ENCODE assay signal across 7 cellular contexts in genomic region chr1:144418891-144419697, GRCh38. TPM values are rescaled to one million over a fixed set of nuclear protein-coding genes. Genes with fewer than 3 reads are reported as not detected.
DNase-seq lines count a peak whose midpoint lies in the region; ATAC-seq and TF ChIP-seq lines count a peak whose summit lies in the region.
"Not testable (repeated sequence)": the region's sequence is repeated elsewhere in the genome, so short reads cannot be mapped to it uniquely, and the experiment has no call there.

No MANE protein-coding gene starts in this region.

- in situ Hi-C loops in astrocyte of the spinal cord (cut with HindIII; ENCODE audit: low sequenced_read_pairs), result not testable (repeated sequence)

- H3K27me3 ChIP-seq in H7 (ENCODE audit: control insufficient read depth, insufficient read depth, low read length), result not testable (repeated sequence)

- H3K4me3 Mint-ChIP-seq in activated CD4-positive, alpha-beta T cell treated with anti-CD3 and anti-CD28 coated beads, Interleukin-2, amount 10 ng/mL, durations not matched to agents 7 days and 5 days, result peak overlapping the region; percentile 78

- H3K9me3 ChIP-seq in mucosa of descending colon, result not testable (repeated sequence)

- intact Hi-C loops in mucosa of descending colon (cut with DNase I, micrococcal nuclease), result not testable (repeated sequence)

- H3K4me1 ChIP-seq in mucosa of descending colon (ENCODE audit: low read depth), result not testable (repeated sequence)

- peak overlapping the region; percentile 70 for H3K27ac Mint-ChIP-seq in activated CD4-positive, alpha-beta T cell treated with anti-CD3 and anti-CD28 coated beads, Interleukin-2, amount 10 ng/mL, durations not matched to agents 7 days and 5 days

- TF ChIP-seq CTCF in astrocyte of the spinal cord (IDR thresholded peaks at IDR 0.05; ENCODE audit: low read depth, low read length); mucosa of descending colon (IDR thresholded peaks at IDR 0.05): not testable (repeated sequence)

- H3K9me3 Mint-ChIP-seq in activated CD4-positive, alpha-beta T cell treated with anti-CD3 and anti-CD28 coated beads, Interleukin-2, amount 10 ng/mL, durations not matched to agents 7 days and 5 days, result not testable (repeated sequence)

- peaks cover 11% of the 10 kb centered on the region for H3K36me3 Mint-ChIP-seq in activated CD4-positive, alpha-beta T cell treated with anti-CD3 and anti-CD28 coated beads, Interleukin-2, amount 10 ng/mL, durations not matched to agents 7 days and 5 days (ENCODE audit: low read depth)

- not testable (repeated sequence) for H3K27me3 Mint-ChIP-seq in activated CD4-positive, alpha-beta T cell treated with anti-CD3 and anti-CD28 coated beads, Interleukin-2, amount 10 ng/mL, durations not matched to agents 7 days and 5 days

- DNase-seq in H7, result not testable (repeated sequence)
- peak; percentile 67 to 89 for DNase-seq in NCI-H526 (lab: John Stamatoyannopoulos, UW)
- DNase-seq in activated CD4-positive, alpha-beta T cell treated with anti-CD3 and anti-CD28 coated beads, Interleukin-2, amount 10 ng/mL, durations not matched to agents 7 days and 5 days, result peak; percentile 56
- peak; percentile 73 for DNase-seq in astrocyte of the spinal cord (ENCODE audit: low read depth, low spot score)
- peak; percentile 0 for DNase-seq in globus pallidus (ENCODE audit: low spot score)
- DNase-seq in mucosa of descending colon, result peak; percentile 50 to 73 (median 62)
- DNase-seq in stimulated activated CD4-positive, alpha-beta T cell treated with anti-CD3 and anti-CD28 coated beads, Interleukin-1b, Interleukin-23, amount 100 ng/mL, for 1 hour (ENCODE audit: low read depth in 2 of 2), result peak; percentile 26 to 44

- ATAC-seq in mucosa of descending colon, result not testable (repeated sequence)

- H3K36me3 ChIP-seq in H7 (replicated peaks; ENCODE audit: control insufficient read depth, insufficient read depth, low read length); mucosa of descending colon (ENCODE audit: low read depth): not testable (repeated sequence)

- H3K4me1 Mint-ChIP-seq in activated CD4-positive, alpha-beta T cell treated with anti-CD3 and anti-CD28 coated beads, Interleukin-2, amount 10 ng/mL, durations not matched to agents 7 days and 5 days, result not testable (repeated sequence)

- POLR2A ChIA-PET in activated CD4-positive, alpha-beta T cell treated with anti-CD3 and anti-CD28 coated beads, Interleukin-2, amount 10 ng/mL, durations not matched to agents 7 days and 5 days (lab: Charles Lee), result not testable (repeated sequence)

- CTCF ChIA-PET in activated CD4-positive, alpha-beta T cell treated with anti-CD3 and anti-CD28 coated beads, Interleukin-2, amount 10 ng/mL, durations not matched to agents 7 days and 5 days (lab: Charles Lee), result not testable (repeated sequence)

- peak overlapping the region; percentile 53 for H3K4me3 ChIP-seq in H7 (ENCODE audit: insufficient read depth, low read depth, low read length)
- H3K4me3 ChIP-seq in astrocyte of the spinal cord (ENCODE audit: low read depth, low read length), result peak overlapping the region; percentile 47
- not testable (repeated sequence) for H3K4me3 ChIP-seq in mucosa of descending colon

RNA-seq across cellular contexts. Expression of gene NBPF15, which starts 42.4 kb away (rescaled TPM):
- 16.8 and 17.4 TPM in 2 replicates for total RNA-seq in H7 (2014; rRNA removed; shearing (Covaris generic))
- total RNA-seq in activated CD4-positive, alpha-beta T cell treated with anti-CD3 and anti-CD28 coated beads, Interleukin-2, amount 10 ng/mL, durations not matched to agents 7 days and 5 days, result 10 to 100 TPM; 64.3 to 77.7 TPM
- total RNA-seq in mucosa of descending colon, result 10 to 100 TPM; 15.5 to 33.8 (median 23.2) TPM

RNA-seq across cellular contexts. Expression of gene PPIAL4E, which starts 45.7 kb away (rescaled TPM):
- not detected in 2 replicates for total RNA-seq in H7 (2014; rRNA removed; shearing (Covaris generic))
- under 1 TPM; 0.84 to 0.96 TPM for total RNA-seq in activated CD4-positive, alpha-beta T cell treated with anti-CD3 and anti-CD28 coated beads, Interleukin-2, amount 10 ng/mL, durations not matched to agents 7 days and 5 days
- not detected for total RNA-seq in mucosa of descending colon
